ENCODE assay signal across 8 cellular contexts in genomic region chr4:184649026-184649970, GRCh38. TPM values are rescaled to one million over a fixed set of nuclear protein-coding genes. Genes with fewer than 3 reads are reported as not detected.
DNase-seq lines count a peak whose midpoint lies in the region; ATAC-seq, FAIRE-seq and TF ChIP-seq lines count a peak whose summit lies in the region.

Gene CASP3 (minus strand): TSS chr4:184649447. CDS start chr4:184638453, 10,994 bp downstream.
Gene PRIMPOL (plus strand): TSS chr4:184649738. CDS start chr4:184657141, 7,403 bp downstream.

- no peaks in the 10 kb centered on the region for H3K36me3 ChIP-seq in BE2C

- peaks cover 7% of the 10 kb centered on the region for H3K4me1 ChIP-seq in BE2C

- H3K4me3 ChIP-seq in BE2C (ENCODE audit: low read depth, low read length), result peak within 1 kb of the TSS; percentile 94

- ATAC-seq in HG03442 (IDR thresholded peaks at IDR 0.05; ENCODE audit: unreplicated experiment), result peak; percentile 81

- H3K27me3 ChIP-seq in BE2C (no peaks in the 10 kb centered on the region), layer of hippocampus (ENCODE audit: control insufficient read depth, insufficient read depth, low read length) (no peaks in the 10 kb centered on the region)

- peak; percentile 15; the same call in 1 of the 2 replicates for TF ChIP-seq CTCF in BE2C (IDR thresholded peaks at IDR 0.05; ENCODE audit: low read depth, low read length)

- FAIRE-seq in GM19239 (lab: Jason Lieb, UNC), result peak; percentile 94

- DNase-seq in BE2C (peak; percentile 97), GM19239 (ENCODE audit: insufficient read length, low spot score) (peak; percentile 71), NCI-H510A treated with DMSO at 0.1 percent for 48 hours (lab: John Stamatoyannopoulos, UW) (peak; percentile 77), cerebellum (ENCODE audit: low spot score) (peak; percentile 95)
- DNase-seq in activated CD4-positive, alpha-beta T cell treated with anti-CD3 and anti-CD28 coated beads for 24 hours (ENCODE audit: low read depth in 2 of 2), result peak; percentile 92 to 94
- DNase-seq in stimulated activated CD4-positive, alpha-beta T cell treated with anti-CD3 and anti-CD28 coated beads, Interleukin-1b, Interleukin-23, amount 100 ng/mL, for 24 hours (ENCODE audit: low read depth in 4 of 4, low spot score in 1 of 4), result peak; percentile 80 to 96 (median 95)

- no peaks in the 10 kb centered on the region for H3K9me3 ChIP-seq in BE2C

- peak within 1 kb of the TSS; percentile 87 for H3K27ac ChIP-seq in layer of hippocampus (ENCODE audit: low read depth, low read length)

RNA-seq across cellular contexts. Expression of gene CASP3, which starts in this region (rescaled TPM):
- polyA plus RNA-seq in BE2C (2012; ENCODE audit: insufficient read depth, insufficient read length, low read depth), result 11.9 TPM
- total RNA-seq in cerebellum, result 54.3 TPM

RNA-seq across cellular contexts. Expression of gene PRIMPOL, which starts in this region (rescaled TPM):
- 2.6 TPM for polyA plus RNA-seq in BE2C (2012; ENCODE audit: insufficient read depth, insufficient read length, low read depth)
- 24.5 TPM for total RNA-seq in cerebellum

Comparison
In these comparisons a context has a peak if more than half of its experiments do, and no peak if none do; other contexts are left out.
1. Peak in every context shown above with its lines: DNase-seq, ATAC-seq, H3K4me3 ChIP-seq and H3K27ac ChIP-seq.